In genomic region chr19:58154679-58155648, GRCh38 we compare ENCODE assay signal across 8 cellular contexts. TPM values are rescaled to one million over a fixed set of nuclear protein-coding genes. Genes with fewer than 3 reads are reported as not detected.
DNase-seq lines count a peak whose midpoint lies in the region; ATAC-seq and TF ChIP-seq lines count a peak whose summit lies in the region.

No MANE protein-coding gene starts in this region.

- H3K27ac ChIP-seq in coronary artery (peak overlapping the region; percentile 94 to 98), layer of hippocampus (ENCODE audit: low read depth, low read length) (peak overlapping the region; percentile 93)

- no peaks in the 10 kb centered on the region for H3K27me3 Mint-ChIP-seq in activated CD4-positive, alpha-beta T cell treated with anti-CD3 and anti-CD28 coated beads, Interleukin-2, amount 10 ng/mL, durations not matched to agents 24 days and 14 days

- intact Hi-C loops in activated CD4-positive, alpha-beta T cell treated with anti-CD3 and anti-CD28 coated beads, Interleukin-2, amount 10 ng/mL, durations not matched to agents 24 days and 14 days (cut with micrococcal nuclease) = loop anchor here (1.0 to 10.0 kb wide), 7 partner anchors 133 to 1053 kb away; partner anchors contain the start of genes ZNF17, ZNF606 and ZNF772

- peak; percentile 58 for ATAC-seq in HG03025 (IDR thresholded peaks at IDR 0.05; ENCODE audit: low FRiP score, unreplicated experiment)

- peaks cover 19% of the 10 kb centered on the region for H3K9me3 Mint-ChIP-seq in activated CD4-positive, alpha-beta T cell treated with anti-CD3 and anti-CD28 coated beads, Interleukin-2, amount 10 ng/mL, durations not matched to agents 24 days and 14 days

- peaks cover 6% of the 10 kb centered on the region for H3K4me1 Mint-ChIP-seq in activated CD4-positive, alpha-beta T cell treated with anti-CD3 and anti-CD28 coated beads, Interleukin-2, amount 10 ng/mL, durations not matched to agents 24 days and 14 days

- H3K4me3 ChIP-seq in coronary artery = peak overlapping the region; percentile 80

- TF ChIP-seq CTCF in coronary artery (IDR thresholded peaks at IDR 0.05) = peak; percentile 97

- H3K36me3 Mint-ChIP-seq in activated CD4-positive, alpha-beta T cell treated with anti-CD3 and anti-CD28 coated beads, Interleukin-2, amount 10 ng/mL, durations not matched to agents 24 days and 14 days (ENCODE audit: low read depth) = peaks cover 9% of the 10 kb centered on the region

- peak overlapping the region; percentile 69 for H3K27ac Mint-ChIP-seq in activated CD4-positive, alpha-beta T cell treated with anti-CD3 and anti-CD28 coated beads, Interleukin-2, amount 10 ng/mL, durations not matched to agents 24 days and 14 days

- H3K27me3 ChIP-seq in layer of hippocampus (ENCODE audit: control insufficient read depth, insufficient read depth, low read length) = no peaks in the 10 kb centered on the region

- H3K4me3 Mint-ChIP-seq in activated CD4-positive, alpha-beta T cell treated with anti-CD3 and anti-CD28 coated beads, Interleukin-2, amount 10 ng/mL, durations not matched to agents 24 days and 14 days = peak overlapping the region; percentile 66

- DNase-seq in NK-92 (lab: John Stamatoyannopoulos, UW; ENCODE audit: unreplicated experiment) (peak; percentile 81), NCI-H2196 (lab: John Stamatoyannopoulos, UW; ENCODE audit: unreplicated experiment) (peak; percentile 95), coronary artery (ENCODE audit: low spot score) (peak; percentile 96)
- DNase-seq in NK-92 treated with Interleukin-12 subunit alpha and Interleukin-12 subunit beta, amount 100 ng/mL, for 24 hours (lab: John Stamatoyannopoulos, UW) = no peak
- DNase-seq in activated CD4-positive, alpha-beta T cell treated with anti-CD3 and anti-CD28 coated beads, Interleukin-2, amount 10 ng/mL, durations not matched to agents 24 days and 14 days = peak; percentile 98
- peak; percentile 97 to 98 for DNase-seq in stimulated activated CD4-positive, alpha-beta T cell treated with anti-CD3 and anti-CD28 coated beads, Interleukin-1b, Interleukin-23, amount 100 ng/mL, for 1 hour (ENCODE audit: low read depth in 2 of 2)

RNA-seq across cellular contexts. Expression of gene ZNF329, which starts 4.4 kb away (rescaled TPM):
- total RNA-seq in activated CD4-positive, alpha-beta T cell treated with anti-CD3 and anti-CD28 coated beads, Interleukin-2, amount 10 ng/mL, durations not matched to agents 24 days and 14 days = 1.4 and 2.1 TPM in 2 replicates

RNA-seq across cellular contexts. Expression of gene ZNF274, which starts 27.9 kb away (rescaled TPM):
- 19.4 and 19.8 TPM in 2 replicates for total RNA-seq in activated CD4-positive, alpha-beta T cell treated with anti-CD3 and anti-CD28 coated beads, Interleukin-2, amount 10 ng/mL, durations not matched to agents 24 days and 14 days

RNA-seq across cellular contexts. Expression of gene ZSCAN18, which starts 56.9 kb away (rescaled TPM):
- total RNA-seq in activated CD4-positive, alpha-beta T cell treated with anti-CD3 and anti-CD28 coated beads, Interleukin-2, amount 10 ng/mL, durations not matched to agents 24 days and 14 days = 4.8 and 5.3 TPM in 2 replicates
